In genomic region chr14:70808023-70808401, GRCh38 we compare ENCODE assay signal across 8 cellular contexts. TPM values are rescaled to one million over a fixed set of nuclear protein-coding genes. Genes with fewer than 3 reads are reported as not detected.
DNase-seq lines count a peak whose midpoint lies in the region; ATAC-seq and TF ChIP-seq lines count a peak whose summit lies in the region.

No MANE protein-coding gene starts in this region.

- peaks cover 36% of the 10 kb centered on the region for H3K27me3 ChIP-seq in smooth muscle cell (ENCODE audit: low read depth)

- TF ChIP-seq CTCF in GM13976 (IDR thresholded peaks at IDR 0.05; ENCODE audit: borderline replicate concordance, control extremely low read depth, extremely low read depth, insufficient read depth, missing control alignments), result no peak
- no peak for TF ChIP-seq CTCF in fibroblast of villous mesenchyme (IDR thresholded peaks at IDR 0.05; ENCODE audit: insufficient read depth, low read depth, low read length)
- TF ChIP-seq CTCF in smooth muscle cell (IDR thresholded peaks at IDR 0.05; ENCODE audit: borderline replicate concordance, insufficient read depth, poor library complexity, severe bottlenecking), result no peak

- no peak overlapping the region for H3K9ac ChIP-seq in smooth muscle cell (ENCODE audit: low read depth)

- peaks cover 20% of the 10 kb centered on the region for H4K20me1 ChIP-seq in smooth muscle cell (ENCODE audit: low read depth)

- 8% methylated on average over 6 of the region's 6 CpGs for WGBS in smooth muscle cell (ENCODE audit: low lambda C conversion rate)

- H3K4me1 ChIP-seq in smooth muscle cell (ENCODE audit: low read depth), result peaks cover 12% of the 10 kb centered on the region

- no peaks in the 10 kb centered on the region for H3K9me3 ChIP-seq in smooth muscle cell (replicated peaks; ENCODE audit: low read depth)

- H3K36me3 ChIP-seq in smooth muscle cell (ENCODE audit: low read depth), result no peaks in the 10 kb centered on the region

- H3K79me2 ChIP-seq in smooth muscle cell (ENCODE audit: low read depth), result no peaks in the 10 kb centered on the region

- DNase-seq in GM13976 (ENCODE audit: low spot score) (peak; percentile 66), NCI-H1105 treated with DMSO at 0.1 percent for 48 hours (lab: John Stamatoyannopoulos, UW) (peak; percentile 49), activated T-cell treated with anti-CD3 and anti-CD28 coated beads for 24 hours (ENCODE audit: low read depth) (peak; percentile 42), fibroblast of villous mesenchyme (ENCODE audit: low read depth) (no peak), smooth muscle cell (lab: John Stamatoyannopoulos, UW; ENCODE audit: unreplicated experiment) (no peak), medulla oblongata (ENCODE audit: extremely low spot score) (no peak)

- peak overlapping the region; percentile 98 for H3K4me2 ChIP-seq in smooth muscle cell

- no peak for ATAC-seq in GM19023 (IDR thresholded peaks at IDR 0.05; ENCODE audit: unreplicated experiment)
- no peak for ATAC-seq in HG02678 (IDR thresholded peaks at IDR 0.05; ENCODE audit: unreplicated experiment)

- in situ Hi-C loops in GM13976 (cut with MboI; ENCODE audit: low sequenced_read_pairs, unreplicated experiment), result no loop called here

- H3F3A ChIP-seq in smooth muscle cell (ENCODE audit: low read depth), result peaks cover 6% of the 10 kb centered on the region

- no peak overlapping the region for H3K27ac ChIP-seq in smooth muscle cell (ENCODE audit: low read depth)

- H3K4me3 ChIP-seq in fibroblast of villous mesenchyme (ENCODE audit: low read depth, low read length), result peak overlapping the region; percentile 22
- peak overlapping the region; percentile 81 for H3K4me3 ChIP-seq in smooth muscle cell

- no peak overlapping the region for H2AFZ ChIP-seq in smooth muscle cell (ENCODE audit: low read depth)

RNA-seq across cellular contexts. Expression of gene MAP3K9, which starts 1.3 kb away (rescaled TPM):
- total RNA-seq in fibroblast of villous mesenchyme (under 0.01 and 0.43 TPM in 2 replicates), smooth muscle cell (2.0 and 2.4 TPM in 2 replicates)
- polyA plus RNA-seq in smooth muscle cell, result 0.22 and 1.8 TPM in 2 replicates

Comparison
In these comparisons a context has a peak if more than half of its experiments do, and no peak if none do; other contexts are left out.
1. DNase-seq: peak in GM13976 (single experiment), NCI-H1105 treated with DMSO at 0.1 percent for 48 hours (single experiment) and activated T-cell treated with anti-CD3 and anti-CD28 coated beads for 24 hours (single experiment); none in fibroblast of villous mesenchyme (single experiment), smooth muscle cell (single experiment) and medulla oblongata (single experiment).